In the genomic region with DNA sequence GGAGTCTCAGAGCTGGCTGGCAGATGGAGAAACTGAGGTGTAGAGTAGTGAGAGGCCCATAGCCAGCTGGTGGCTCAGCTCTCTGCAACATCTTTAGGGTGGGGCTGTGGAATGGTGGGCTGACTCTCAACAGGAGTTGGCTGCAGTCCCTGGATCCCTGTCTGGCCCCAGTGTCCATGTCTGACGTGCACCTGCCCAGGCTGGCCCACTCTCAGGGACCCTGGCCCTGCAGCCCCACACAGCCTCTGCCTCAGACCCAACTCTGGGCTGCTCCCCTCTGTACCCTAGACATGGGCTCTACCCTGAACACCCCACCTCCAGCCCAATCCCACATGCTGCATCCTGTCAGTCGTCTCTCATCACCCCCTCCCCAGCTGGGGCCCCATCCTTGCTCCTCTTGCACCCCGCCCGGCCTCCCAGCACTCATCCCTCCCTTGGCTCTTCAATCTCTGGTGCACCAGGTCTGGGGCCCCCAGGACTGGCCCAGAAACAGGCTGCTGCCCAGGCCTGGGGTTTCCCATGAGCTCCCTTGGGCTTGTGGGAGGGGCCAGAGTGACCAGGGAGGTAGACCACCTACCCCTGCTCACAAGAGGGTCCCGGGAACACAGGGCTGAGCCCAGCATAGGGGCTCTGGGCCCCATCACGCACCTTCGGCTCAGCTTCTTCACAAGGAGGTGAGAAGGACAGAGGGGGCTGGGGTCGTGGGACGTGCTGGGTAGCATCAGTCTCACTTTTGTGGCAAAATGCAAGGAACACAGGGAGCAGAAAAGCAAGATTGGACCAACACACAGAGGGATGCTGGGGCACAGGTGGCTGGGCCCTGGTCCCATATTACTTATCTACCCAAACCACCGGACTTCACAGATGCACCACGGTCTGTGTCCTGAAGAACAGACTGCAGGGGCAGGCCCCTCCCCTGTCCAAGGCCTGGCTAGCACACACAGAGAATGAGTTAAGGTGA, we compare ENCODE assay signal across 1 cellular context.
TF ChIP-seq lines count a peak whose summit lies in the region.

No MANE protein-coding gene starts in this region.

TF ChIP-seq in endothelial cell of umbilical vein, 7 proteins besides CTCF, POLR2A, EP300 and RAD21:
- TF ChIP-seq GATA2 (IDR thresholded peaks at IDR 0.05; ENCODE audit: insufficient read depth, insufficient read length, low read depth, low read length) (no peak), MYC (IDR thresholded peaks at IDR 0.05; ENCODE audit: low read depth, low read length) (no peak), FOS (IDR thresholded peaks at IDR 0.05; ENCODE audit: borderline replicate concordance, insufficient read depth, low read length) (no peak), POLR2AphosphoS5 (IDR thresholded peaks at IDR 0.05; ENCODE audit: insufficient read depth, low read depth, low read length) (no peak)
